In genomic region chr13:46180393-46180792, GRCh38 we compare ENCODE assay signal across 12 cellular contexts. TPM values are rescaled to one million over a fixed set of nuclear protein-coding genes. Genes with fewer than 3 reads are reported as not detected.
A peak's percentile ranks its signal among the peaks of the same experiment; 100 is the strongest.
DNase-seq lines count a peak whose midpoint lies in the region; ATAC-seq and TF ChIP-seq lines count a peak whose summit lies in the region.
"Had no signal": no experiment of that assay in that cellular context is flagged by ENCODE, and none has a peak within 500 bp of the region (broad histone marks: within the 10 kb centered on the region; RNA-seq: fewer than 3 reads in every experiment).

No MANE protein-coding gene starts in this region.

- no peak overlapping the region for H2AFZ ChIP-seq in PC-3 (ENCODE audit: low read length)

- CTCF ChIA-PET in activated naive CD4-positive, alpha-beta T cell treated with anti-CD3 and anti-CD28 coated beads for 36 hours (lab: Charles Lee) = interaction anchor here (0.6 to 11.2 kb wide), 4 partner anchors 8 to 21 kb away, joined by 3 to 106 read pairs (median 10); no protein-coding TSS in a partner anchor
- CTCF ChIA-PET in PC-3 (lab: Charles Lee) = no interaction called here

- H3F3A ChIP-seq in PC-3 (ENCODE audit: low read length, unreplicated experiment) = no peaks in the 10 kb centered on the region

- H3K27me3 ChIP-seq in PC-3 (ENCODE audit: low read length) (no peaks in the 10 kb centered on the region), esophagus muscularis mucosa (no peaks in the 10 kb centered on the region), suprapubic skin (no peaks in the 10 kb centered on the region)
- H3K27me3 ChIP-seq: cardiac muscle cell had no signal

- H3K4me1 ChIP-seq in PC-3 (ENCODE audit: insufficient read depth, low read length) = 0 out of 2 replicates have a peak, but pooled peaks cover 5% of the 10 kb centered on the region
- H3K4me1 ChIP-seq in esophagus muscularis mucosa = no peaks in the 10 kb centered on the region
- H3K4me1 ChIP-seq in suprapubic skin = no peaks in the 10 kb centered on the region

- no peaks in the 10 kb centered on the region for H3K9me3 Mint-ChIP-seq in activated naive CD4-positive, alpha-beta T cell treated with anti-CD3 and anti-CD28 coated beads for 36 hours

- BruUV-seq in PC-3 (replicated peaks; lab: Mats Ljungman, UMichigan) = no TSS peak

- H3K9me2 ChIP-seq in PC-3 (replicated peaks; ENCODE audit: low read length) = no peaks in the 10 kb centered on the region

- peak overlapping the region; percentile 93 for H3K4me3 Mint-ChIP-seq in activated naive CD4-positive, alpha-beta T cell treated with anti-CD3 and anti-CD28 coated beads for 36 hours

- peak overlapping the region; percentile 98 for H3K27ac Mint-ChIP-seq in activated naive CD4-positive, alpha-beta T cell treated with anti-CD3 and anti-CD28 coated beads for 36 hours

- H3K9ac ChIP-seq in PC-3 (ENCODE audit: low read length) = peak overlapping the region; percentile 86; the same call in 1 of the 2 replicates

- TF ChIP-seq CTCF in PC-3 (conservative IDR thresholded peaks at IDR 0.05; ENCODE audit: low read depth, low read length) (no peak), esophagus muscularis mucosa (IDR thresholded peaks at IDR 0.05) (no peak), suprapubic skin (IDR thresholded peaks at IDR 0.05) (no peak)

- H3K79me2 ChIP-seq in PC-3 (ENCODE audit: low read length) = peaks cover 64% of the 10 kb centered on the region

- 77% methylated on average over 2 of the region's 2 CpGs for WGBS in esophagus muscularis mucosa
- WGBS in suprapubic skin = 78% methylated on average over 2 of the region's 2 CpGs

- no peaks in the 10 kb centered on the region; the same call in 1 of the 2 replicates for H3K36me3 ChIP-seq in PC-3 (ENCODE audit: low read depth, low read length)
- H3K36me3 ChIP-seq in esophagus muscularis mucosa = no peaks in the 10 kb centered on the region
- H3K36me3 ChIP-seq in suprapubic skin = no peaks in the 10 kb centered on the region
- H3K36me3 ChIP-seq: cardiac muscle cell had no signal

- intact Hi-C loops in activated naive CD4-positive, alpha-beta T cell treated with anti-CD3 and anti-CD28 coated beads for 36 hours (cut with micrococcal nuclease) = loop anchor here (5.0 kb wide), 2 partner anchors 372 to 718 kb away; partner anchors contain the start of genes COG3 and LRCH1
- intact Hi-C loops in PC-3 (cut with micrococcal nuclease) = loop anchor here (5.0 kb wide), 1 partner anchor 107 kb away; no protein-coding TSS in a partner anchor
- intact Hi-C loops in esophagus muscularis mucosa (cut with DNase I) = no loop called here

- H3K4me2 ChIP-seq in PC-3 (ENCODE audit: low read length) = peak overlapping the region; percentile 94

- H3K9me3 ChIP-seq in PC-3 (ENCODE audit: low read length) (no peaks in the 10 kb centered on the region), esophagus muscularis mucosa (no peaks in the 10 kb centered on the region), suprapubic skin (no peaks in the 10 kb centered on the region)

- POLR2A ChIA-PET in PC-3 (lab: Charles Lee; ENCODE audit: unreplicated experiment) = no interaction called here

- H3K4me3 ChIP-seq in PC-3 (ENCODE audit: low read length) (peak overlapping the region; percentile 91), esophagus muscularis mucosa (peak overlapping the region in 3 of 4 donors; percentile 2 to 36 (median 21)), suprapubic skin (peak overlapping the region; percentile 36)
- H3K4me3 ChIP-seq: cardiac muscle cell had no signal

- no peak overlapping the region for H3K27ac ChIP-seq in PC-3 (ENCODE audit: low read length)
- H3K27ac ChIP-seq in esophagus muscularis mucosa (replicated peaks in 1 of 4) = peak overlapping the region in 1 of 4 donors; percentile 25
- H3K27ac ChIP-seq in suprapubic skin = peak overlapping the region; percentile 3
- H3K27ac ChIP-seq: cardiac muscle cell had no signal

- TF ChIP-seq POLR2A in esophagus muscularis mucosa (IDR thresholded peaks at IDR 0.05; ENCODE audit: low read depth) (no peak), suprapubic skin (IDR thresholded peaks at IDR 0.05) (no peak)

- H3K4me1 Mint-ChIP-seq in activated naive CD4-positive, alpha-beta T cell treated with anti-CD3 and anti-CD28 coated beads for 36 hours (ENCODE audit: low read depth) = peaks cover 47% of the 10 kb centered on the region

- no peak for ATAC-seq in PC-3
- ATAC-seq in HG02798 (IDR thresholded peaks at IDR 0.05; ENCODE audit: poor library complexity, unreplicated experiment) = no peak
- no peak for ATAC-seq in HG02981 (IDR thresholded peaks at IDR 0.05; ENCODE audit: unreplicated experiment)
- ATAC-seq in HG03521 (IDR thresholded peaks at IDR 0.05; ENCODE audit: unreplicated experiment) = no peak

- H3K27me3 Mint-ChIP-seq in activated naive CD4-positive, alpha-beta T cell treated with anti-CD3 and anti-CD28 coated beads for 36 hours (ENCODE audit: low read depth) = no peaks in the 10 kb centered on the region

- peaks cover 3% of the 10 kb centered on the region; the same call in 1 of the 2 replicates for H4K20me1 ChIP-seq in PC-3 (ENCODE audit: low read length)

- TF ChIP-seq EP300 in esophagus muscularis mucosa (IDR thresholded peaks at IDR 0.05) (no peak), suprapubic skin (IDR thresholded peaks at IDR 0.05) (no peak)

- peaks cover 45% of the 10 kb centered on the region for H3K36me3 Mint-ChIP-seq in activated naive CD4-positive, alpha-beta T cell treated with anti-CD3 and anti-CD28 coated beads for 36 hours (ENCODE audit: low read depth)

- DNase-seq in activated naive CD4-positive, alpha-beta T cell treated with anti-CD3 and anti-CD28 coated beads for 36 hours = no peak
- no peak for DNase-seq in activated naive CD4-positive, alpha-beta T cell treated with Interleukin-2 at 50 U/mL for 16 hours
- DNase-seq in PC-3 (no peak), esophagus muscularis mucosa (ENCODE audit: extremely low spot score) (no peak), suprapubic skin (ENCODE audit: low spot score in 2 of 2) (no peak)
- DNase-seq: foreskin fibroblast, NCI-H2227 treated with DMSO at 0.1 percent for 48 hours, SHP77 treated with DMSO at 0.1 percent for 48 hours had no signal

RNA-seq across cellular contexts. Expression of gene LCP1, which starts 1.6 kb away (rescaled TPM):
- 1,000 to 10,000 TPM; 1,008 to 1,043 TPM for total RNA-seq in activated naive CD4-positive, alpha-beta T cell treated with anti-CD3 and anti-CD28 coated beads for 36 hours
- total RNA-seq in PC-3 (2014; rRNA removed) (133 and 143 TPM in 2 replicates), esophagus muscularis mucosa (10 to 100 TPM; 11.9 to 54.7 (median 16.6) TPM), suprapubic skin (10 to 100 TPM; 16.1 to 50.2 (median 27.4) TPM)

RNA-seq across cellular contexts. Expression of gene LRRC63, which starts 31.3 kb away (rescaled TPM):
- under 1 TPM; 0.24 to 0.32 TPM for total RNA-seq in activated naive CD4-positive, alpha-beta T cell treated with anti-CD3 and anti-CD28 coated beads for 36 hours
- total RNA-seq in PC-3 (2014; rRNA removed) (0.26 and 0.35 TPM in 2 replicates), esophagus muscularis mucosa (under 1 TPM in 1 of 4 donors, not detected in 3; 0.19 TPM), suprapubic skin (not detected)

Comparison
In these comparisons a context has a peak if more than half of its experiments do, and no peak if none do; other contexts are left out.
1. H3K4me3 ChIP-seq: peak in every context shown above with its lines; median percentile 91 in PC-3; 36 in suprapubic skin; 21 in esophagus muscularis mucosa.